24 cellular contexts compared by ENCODE assay signal in the genomic region with DNA sequence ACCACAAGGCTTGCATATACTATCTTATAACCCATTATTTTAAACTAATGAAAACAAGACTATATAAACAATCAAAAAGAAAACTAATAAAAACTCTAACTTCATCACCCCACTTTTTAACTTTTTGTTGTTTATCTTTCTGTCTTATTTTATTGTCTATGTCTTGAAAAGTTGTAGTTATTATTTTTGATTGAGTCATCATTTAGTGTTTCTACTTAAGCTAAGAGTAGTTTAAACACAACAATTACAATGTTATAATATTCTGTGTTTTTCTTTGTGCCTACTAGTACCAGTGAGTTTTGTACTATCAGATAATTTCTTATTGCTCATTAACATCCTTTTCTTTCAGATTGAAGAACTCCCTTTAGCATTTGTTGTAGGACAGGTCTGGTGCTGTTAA.
DNase-seq lines count a peak whose midpoint lies in the region; ATAC-seq, FAIRE-seq and TF ChIP-seq lines count a peak whose summit lies in the region.
"Had no signal": no experiment of that assay in that cellular context is flagged by ENCODE, and none has a peak within 500 bp of the region (broad histone marks: within the 10 kb centered on the region; RNA-seq: fewer than 3 reads in every experiment).

No MANE protein-coding gene starts in this region.

- DNase-seq in HepG2 (ENCODE audit: low spot score) (no peak), right lobe of liver (no peak), pancreas (no peak), SJCRH30 (no peak), thyroid gland (no peak), stomach (no peak)
- DNase-seq: ACHN; AML-193; BE2C; CD4-positive, alpha-beta T cell; CD8-positive, alpha-beta memory T cell; DMS53; DMS79 treated with DMSO at 0.1 percent for 48 hours; GF-D8; H9 had no signal

- no TSS peak for BruUV-seq in HepG2 (replicated peaks; lab: Mats Ljungman, UMichigan)

- in situ Hi-C loops in HepG2 (cut with HindIII; ENCODE audit: extremely low pct_ligation_motif_present, low pct_unique_long_range_greater_than_20kb) = no loop called here

- intact Hi-C loops in HepG2 (cut with micrococcal nuclease; ENCODE audit: unreplicated experiment) (no loop called here), right lobe of liver (cut with DNase I) (no loop called here), pancreas (cut with DNase I) (no loop called here), thyroid gland (cut with DNase I) (no loop called here), stomach (cut with DNase I; ENCODE audit: low total_unique reads) (no loop called here)

- no peak overlapping the region for H3K27ac ChIP-seq in HepG2 (ENCODE audit: extremely low read length, insufficient read depth, low read length)
- H3K27ac ChIP-seq in right lobe of liver = no peak overlapping the region
- H3K27ac ChIP-seq in pancreas = no peak overlapping the region
- no peak overlapping the region for H3K27ac ChIP-seq in SJCRH30
- H3K27ac ChIP-seq in thyroid gland = no peak overlapping the region
- H3K27ac ChIP-seq in stomach = no peak overlapping the region
- H3K27ac ChIP-seq: 22Rv1; BLaER1 treated with 17β-estradiol and CSF1 and Interleukin-3, amounts not matched to agents 10 nM and 100 nM had no signal

- TF ChIP-seq POLR2A in HepG2 (IDR thresholded peaks at IDR 0.05; ENCODE audit: insufficient read depth in 1 of 2, low read depth in 2 of 2, low read length in 2 of 2) (no peak), right lobe of liver (IDR thresholded peaks at IDR 0.05) (no peak), thyroid gland (IDR thresholded peaks at IDR 0.05) (no peak), stomach (IDR thresholded peaks at IDR 0.05) (no peak)

- H2AFZ ChIP-seq in HepG2 (ENCODE audit: low read length) = no peak overlapping the region
- H2AFZ ChIP-seq: GM23338 had no signal

- TF ChIP-seq EP300 in HepG2 (IDR thresholded peaks at IDR 0.05; ENCODE audit: low read depth in 2 of 2, low read length in 2 of 2) (no peak), HepG2 (CRISPR knock-in tag; IDR thresholded peaks at IDR 0.05; ENCODE audit: borderline replicate concordance) (no peak), stomach (IDR thresholded peaks at IDR 0.05) (no peak)

- no peaks in the 10 kb centered on the region for H3K79me2 ChIP-seq in HepG2 (ENCODE audit: insufficient read depth, low read length)

- no peak overlapping the region for H3K4me2 ChIP-seq in HepG2 (ENCODE audit: low read depth, low read length)
- H3K4me2 ChIP-seq: BLaER1 treated with 17β-estradiol and CSF1 and Interleukin-3, amounts not matched to agents 10 nM and 100 nM; GM23338 had no signal

- no peaks in the 10 kb centered on the region for H4K20me1 ChIP-seq in HepG2 (ENCODE audit: insufficient read depth, low read length)
- H4K20me1 ChIP-seq: BLaER1 treated with 17β-estradiol and CSF1 and Interleukin-3, amounts not matched to agents 10 nM and 100 nM had no signal

- TF ChIP-seq CTCF in HepG2 (CRISPR knock-in tag; IDR thresholded peaks at IDR 0.05) (no peak), right lobe of liver (IDR thresholded peaks at IDR 0.05) (no peak), pancreas (IDR thresholded peaks at IDR 0.05) (no peak), thyroid gland (IDR thresholded peaks at IDR 0.05) (no peak), stomach (IDR thresholded peaks at IDR 0.05) (no peak)

- H3K27me3 ChIP-seq in HepG2 (ENCODE audit: control insufficient read depth in 1 of 2, insufficient read depth in 2 of 2, low read length in 2 of 2) (no peaks in the 10 kb centered on the region), right lobe of liver (no peaks in the 10 kb centered on the region), pancreas (peaks cover 0 to 5% (median 0%) of the 10 kb centered on the region in 4 donors), SJCRH30 (no peaks in the 10 kb centered on the region), thyroid gland (no peaks in the 10 kb centered on the region), stomach (no peaks in the 10 kb centered on the region)
- H3K27me3 ChIP-seq: BE2C; BLaER1 treated with 17β-estradiol and CSF1 and Interleukin-3, amounts not matched to agents 10 nM and 100 nM had no signal

- H3K36me3 ChIP-seq in HepG2 (replicated peaks in 1 of 2; ENCODE audit: control insufficient read depth in 1 of 2, insufficient read depth in 2 of 2, low read length in 2 of 2) = no peaks in the 10 kb centered on the region
- no peaks in the 10 kb centered on the region for H3K36me3 ChIP-seq in right lobe of liver
- H3K36me3 ChIP-seq in pancreas = no peaks in the 10 kb centered on the region
- H3K36me3 ChIP-seq in SJCRH30 = no peaks in the 10 kb centered on the region
- no peaks in the 10 kb centered on the region for H3K36me3 ChIP-seq in thyroid gland
- H3K36me3 ChIP-seq in stomach = no peaks in the 10 kb centered on the region
- H3K36me3 ChIP-seq: BE2C; BLaER1 treated with 17β-estradiol and CSF1 and Interleukin-3, amounts not matched to agents 10 nM and 100 nM had no signal

- CTCF ChIA-PET in HepG2 (lab: Yijun Ruan, JAX; ENCODE audit: low intra/inter-chr PET ratio, low total read pairs) = no interaction called here

- no peak for TF ChIP-seq RAD21 in HepG2 (CRISPR knock-in tag; IDR thresholded peaks at IDR 0.05)

- H3K4me3 ChIP-seq in HepG2 (replicated peaks in 1 of 3; ENCODE audit: insufficient read depth in 1 of 3, low read depth in 2 of 3, low read length in 3 of 3) (no peak overlapping the region), right lobe of liver (no peak overlapping the region), pancreas (no peak overlapping the region), SJCRH30 (no peak overlapping the region), thyroid gland (replicated peaks in 1 of 3) (no peak overlapping the region), stomach (no peak overlapping the region)
- H3K4me3 ChIP-seq: BLaER1 treated with 17β-estradiol and CSF1 and Interleukin-3, amounts not matched to agents 10 nM and 100 nM; GM23338 had no signal

- H3K4me1 ChIP-seq in HepG2 (ENCODE audit: insufficient read depth, low read length) (no peaks in the 10 kb centered on the region), right lobe of liver (no peaks in the 10 kb centered on the region), pancreas (no peaks in the 10 kb centered on the region), SJCRH30 (no peaks in the 10 kb centered on the region), thyroid gland (no peaks in the 10 kb centered on the region), stomach (no peaks in the 10 kb centered on the region)
- H3K4me1 ChIP-seq: BE2C; BLaER1 treated with 17β-estradiol and CSF1 and Interleukin-3, amounts not matched to agents 10 nM and 100 nM had no signal

- ATAC-seq in HepG2 (no peak), right lobe of liver (no peak), pancreas (no peak)
- ATAC-seq: GM23338, HCT116 had no signal

- H3K9me3 ChIP-seq in HepG2 (ENCODE audit: low read length) (no peaks in the 10 kb centered on the region), right lobe of liver (peaks cover 0 to 7% (median 0%) of the 10 kb centered on the region in 4 donors), pancreas (no peaks in the 10 kb centered on the region), SJCRH30 (replicated peaks) (no peaks in the 10 kb centered on the region; the same call in 1 of the 2 replicates), thyroid gland (no peaks in the 10 kb centered on the region), stomach (peaks cover 0 to 41% (median 27%) of the 10 kb centered on the region in 4 donors)
- H3K9me3 ChIP-seq: BE2C had no signal

- FAIRE-seq in HepG2 (lab: Jason Lieb, UNC) (no peak), colon (lab: Jason Lieb, UNC) (peak; percentile 51), pancreas (lab: Jason Lieb, UNC) (peak; percentile 76)
- FAIRE-seq: A204.1, D721Med, GM12891, GM18507 had no signal

- POLR2A ChIA-PET in HepG2 (lab: Yijun Ruan, JAX) = no interaction called here

- no peak overlapping the region for H3K9ac ChIP-seq in HepG2 (ENCODE audit: insufficient read depth, low read depth, low read length)
- H3K9ac ChIP-seq: BLaER1 treated with 17β-estradiol and CSF1 and Interleukin-3, amounts not matched to agents 10 nM and 100 nM had no signal

TF ChIP-seq in HepG2, 621 proteins besides CTCF, POLR2A, EP300 and RAD21:
- TF ChIP-seq BORCS8-MEF2B (CRISPR knock-in tag; IDR thresholded peaks at IDR 0.05) (no peak), PHB2 (IDR thresholded peaks at IDR 0.05; ENCODE audit: partially characterized antibody) (no peak), TMF1 (CRISPR knock-in tag; IDR thresholded peaks at IDR 0.05; ENCODE audit: low read depth) (no peak), MAFK (conservative IDR thresholded peaks at IDR 0.05 in 1 of 2, IDR thresholded peaks at IDR 0.05 in 1 of 2; ENCODE audit: low read length in 2 of 2) (peak; percentile 48 to 74; a peak in 3 of 4 replicates), ZKSCAN5 (CRISPR knock-in tag; IDR thresholded peaks at IDR 0.05) (no peak), TBP (CRISPR knock-in tag; IDR thresholded peaks at IDR 0.05) (no peak), MAFF (IDR thresholded peaks at IDR 0.05; ENCODE audit: low read depth, low read length) (peak; percentile 66; the same call in 1 of the 2 replicates)
- TF ChIP-seq, protein P1, sequence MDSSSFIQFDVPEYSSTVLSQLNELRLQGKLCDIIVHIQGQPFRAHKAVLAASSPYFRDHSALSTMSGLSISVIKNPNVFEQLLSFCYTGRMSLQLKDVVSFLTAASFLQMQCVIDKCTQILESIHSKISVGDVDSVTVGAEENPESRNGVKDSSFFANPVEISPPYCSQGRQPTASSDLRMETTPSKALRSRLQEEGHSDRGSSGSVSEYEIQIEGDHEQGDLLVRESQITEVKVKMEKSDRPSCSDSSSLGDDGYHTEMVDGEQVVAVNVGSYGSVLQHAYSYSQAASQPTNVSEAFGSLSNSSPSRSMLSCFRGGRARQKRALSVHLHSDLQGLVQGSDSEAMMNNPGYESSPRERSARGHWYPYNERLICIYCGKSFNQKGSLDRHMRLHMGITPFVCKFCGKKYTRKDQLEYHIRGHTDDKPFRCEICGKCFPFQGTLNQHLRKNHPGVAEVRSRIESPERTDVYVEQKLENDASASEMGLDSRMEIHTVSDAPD (CRISPR knock-in tag; IDR thresholded peaks at IDR 0.05) = no peak
- TF ChIP-seq, protein P2, sequence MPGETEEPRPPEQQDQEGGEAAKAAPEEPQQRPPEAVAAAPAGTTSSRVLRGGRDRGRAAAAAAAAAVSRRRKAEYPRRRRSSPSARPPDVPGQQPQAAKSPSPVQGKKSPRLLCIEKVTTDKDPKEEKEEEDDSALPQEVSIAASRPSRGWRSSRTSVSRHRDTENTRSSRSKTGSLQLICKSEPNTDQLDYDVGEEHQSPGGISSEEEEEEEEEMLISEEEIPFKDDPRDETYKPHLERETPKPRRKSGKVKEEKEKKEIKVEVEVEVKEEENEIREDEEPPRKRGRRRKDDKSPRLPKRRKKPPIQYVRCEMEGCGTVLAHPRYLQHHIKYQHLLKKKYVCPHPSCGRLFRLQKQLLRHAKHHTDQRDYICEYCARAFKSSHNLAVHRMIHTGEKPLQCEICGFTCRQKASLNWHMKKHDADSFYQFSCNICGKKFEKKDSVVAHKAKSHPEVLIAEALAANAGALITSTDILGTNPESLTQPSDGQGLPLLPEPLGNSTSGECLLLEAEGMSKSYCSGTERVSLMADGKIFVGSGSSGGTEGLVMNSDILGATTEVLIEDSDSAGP (CRISPR knock-in tag; IDR thresholded peaks at IDR 0.05; ENCODE audit: borderline replicate concordance) = no peak
